Comparison of ENCODE assay signal across 24 cellular contexts in genomic region chr15:28909958-28910500, GRCh38. TPM values are rescaled to one million over a fixed set of nuclear protein-coding genes. Genes with fewer than 3 reads are reported as not detected.
"Had no signal": no experiment of that assay in that cellular context is flagged by ENCODE, and none has a peak within 500 bp of the region (broad histone marks: within the 10 kb centered on the region; RNA-seq: fewer than 3 reads in every experiment).

No MANE protein-coding gene starts in this region.

- ATAC-seq: activated CD4-positive, alpha-beta T cell treated with anti-CD3 and anti-CD28 coated beads for 36 hours; activated T-cell treated with anti-CD3 and anti-CD28 coated beads, Interleukin-2, amount 50 U/mL, for 72 hours; effector memory CD8-positive, alpha-beta T cell; left ventricle myocardium superior; pancreas; right cardiac atrium; stimulated activated memory B cell treated with anti-CD40 and anti-IgM and Interleukin-4, amounts not matched to agents 10 μg/mL and 1 μg/mL and 100 μg/mL, for 72 hours; T-helper 17 cell had no signal

- H3K27me3 Mint-ChIP-seq: activated B cell treated with CpG ODN at 0.5 μM for 24 hours; activated CD4-positive, alpha-beta T cell treated with anti-CD3 and anti-CD28 coated beads for 36 hours; activated naive CD8-positive, alpha-beta T cell treated with anti-CD3 and anti-CD28 coated beads for 36 hours; effector memory CD8-positive, alpha-beta T cell; stimulated activated memory B cell treated with anti-CD40 and anti-IgM and Interleukin-4, amounts not matched to agents 10 μg/mL and 1 μg/mL and 100 μg/mL, for 72 hours; T-helper 17 cell had no signal

- DNase-seq: activated B cell treated with CpG ODN at 0.5 μM for 24 hours; activated CD4-positive, alpha-beta T cell treated with anti-CD3 and anti-CD28 coated beads for 36 hours; activated CD4-positive, alpha-beta T cell treated with anti-CD3 and anti-CD28 coated beads, Interleukin-2, amount 50 U/mL, for 4 hours; activated CD8-positive, alpha-beta memory T cell treated with anti-CD3 and anti-CD28 coated beads, Interleukin-2, amount 50 U/mL, for 48 hours; activated gamma-delta T cell; activated naive CD8-positive, alpha-beta T cell treated with anti-CD3 and anti-CD28 coated beads for 36 hours; activated T-cell treated with anti-CD3 and anti-CD28 coated beads, Interleukin-2, amount 50 U/mL, for 72 hours; amniotic stem cell; effector memory CD8-positive, alpha-beta T cell; left ventricle myocardium superior; mammary epithelial cell; right cardiac atrium; stimulated activated CD4-positive, alpha-beta T cell treated with anti-CD3 and anti-CD28 coated beads, Interleukin-15, amount 100 ng/mL, for 24 hours; stomach; SW 1271; T-helper 17 cell had no signal

- H3K27ac Mint-ChIP-seq: activated B cell treated with CpG ODN at 0.5 μM for 24 hours; activated CD4-positive, alpha-beta T cell treated with anti-CD3 and anti-CD28 coated beads for 36 hours; activated T-cell treated with anti-CD3 and anti-CD28 coated beads, Interleukin-2, amount 50 U/mL, for 72 hours; effector memory CD8-positive, alpha-beta T cell; mesothelial cell of epicardium; nephron; stimulated activated memory B cell treated with anti-CD40 and anti-IgM and Interleukin-4, amounts not matched to agents 10 μg/mL and 1 μg/mL and 100 μg/mL, for 72 hours had no signal

- H3K36me3 Mint-ChIP-seq: mesothelial cell of epicardium; stimulated activated memory B cell treated with anti-CD40 and anti-IgM and Interleukin-4, amounts not matched to agents 10 μg/mL and 1 μg/mL and 100 μg/mL, for 72 hours had no signal

- H3K4me1 Mint-ChIP-seq: activated B cell treated with CpG ODN at 0.5 μM for 24 hours; stimulated activated memory B cell treated with anti-CD40 and anti-IgM and Interleukin-4, amounts not matched to agents 10 μg/mL and 1 μg/mL and 100 μg/mL, for 72 hours had no signal

- H3K4me1 ChIP-seq: esophagus muscularis mucosa, pancreas, stomach, suprapubic skin, tibial nerve had no signal

- H3K4me3 ChIP-seq: esophagus muscularis mucosa, pancreas, skin epidermis, stomach, suprapubic skin, tibial nerve had no signal

- H3K9me3 Mint-ChIP-seq: activated B cell treated with CpG ODN at 0.5 μM for 24 hours; activated naive CD8-positive, alpha-beta T cell treated with anti-CD3 and anti-CD28 coated beads for 36 hours; activated T-cell treated with anti-CD3 and anti-CD28 coated beads, Interleukin-2, amount 50 U/mL, for 72 hours; effector memory CD8-positive, alpha-beta T cell; nephron had no signal

- H3K36me3 ChIP-seq: esophagus muscularis mucosa, pancreas, stomach, suprapubic skin, tibial nerve had no signal

- H3K9me3 ChIP-seq: esophagus muscularis mucosa, pancreas, stomach, suprapubic skin, tibial nerve had no signal

- H3K4me3 Mint-ChIP-seq: activated B cell treated with CpG ODN at 0.5 μM for 24 hours; activated CD4-positive, alpha-beta T cell treated with anti-CD3 and anti-CD28 coated beads for 36 hours; activated naive CD8-positive, alpha-beta T cell treated with anti-CD3 and anti-CD28 coated beads for 36 hours; activated T-cell treated with anti-CD3 and anti-CD28 coated beads, Interleukin-2, amount 50 U/mL, for 72 hours; effector memory CD8-positive, alpha-beta T cell; mesothelial cell of epicardium; nephron; stimulated activated memory B cell treated with anti-CD40 and anti-IgM and Interleukin-4, amounts not matched to agents 10 μg/mL and 1 μg/mL and 100 μg/mL, for 72 hours; T-helper 17 cell had no signal

- H3K27me3 ChIP-seq: esophagus muscularis mucosa, pancreas, stomach, suprapubic skin, tibial nerve had no signal

- H3K27ac ChIP-seq: esophagus muscularis mucosa, pancreas, skin epidermis, stomach, suprapubic skin, tibial nerve had no signal

RNA-seq across cellular contexts. Expression of gene APBA2, which starts 24.3 kb away (rescaled TPM):
- total RNA-seq: activated B cell treated with CpG ODN at 0.5 μM for 24 hours had no signal
